ENCODE assay signal across 11 cellular contexts in genomic region chr1:39646232-39647081, GRCh38. TPM values are rescaled to one million over a fixed set of nuclear protein-coding genes. Genes with fewer than 3 reads are reported as not detected.
A peak's percentile ranks its signal among the peaks of the same experiment; 100 is the strongest.
DNase-seq lines count a peak whose midpoint lies in the region; ATAC-seq and TF ChIP-seq lines count a peak whose summit lies in the region.
"Had no signal": no experiment of that assay in that cellular context is flagged by ENCODE, and none has a peak within 500 bp of the region (broad histone marks: within the 10 kb centered on the region; RNA-seq: fewer than 3 reads in every experiment).

No MANE protein-coding gene starts in this region.

- ATAC-seq in GM18870 (IDR thresholded peaks at IDR 0.05; ENCODE audit: unreplicated experiment), result no peak
- ATAC-seq: stimulated activated effector memory CD8-positive, alpha-beta T cell treated with anti-CD3 and anti-CD28 coated beads, Interleukin-12 subunit alpha, Interleukin-12 subunit beta, amount 100 ng/mL, for 72 hours had no signal

- no peak overlapping the region for H2AFZ ChIP-seq in SK-N-SH (ENCODE audit: low read depth)

- CTCF ChIA-PET in SK-N-SH (lab: Yijun Ruan, JAX), result interaction anchor here (0.8 to 15.4 kb wide), 9 partner anchors 11 to 72 kb away, joined by 3 to 459 read pairs (median 5); partner anchors contain the start of gene NT5C1A

- H3K27ac ChIP-seq in SK-N-SH (ENCODE audit: low read depth in 2 of 2, low read length in 1 of 2), result peak overlapping the region in 1 of 2 experiments; percentile 72; a peak in 2 of 4 replicates

- no peak for TF ChIP-seq CTCF in SK-N-SH (IDR thresholded peaks at IDR 0.05)

- no peak overlapping the region for H3K9ac ChIP-seq in SK-N-SH

- POLR2A ChIA-PET in SK-N-SH (lab: Yijun Ruan, JAX), result interaction anchor here (0.8 to 1.6 kb wide), 6 partner anchors 9 to 25 kb away, joined by 3 to 8 read pairs (median 5); partner anchors contain the start of gene NT5C1A

- WGBS in SK-N-SH (ENCODE audit: low lambda C conversion rate), result 48% methylated on average over 9 of the region's 12 CpGs

- no peaks in the 10 kb centered on the region for H3K27me3 ChIP-seq in SK-N-SH (ENCODE audit: insufficient read depth)

- H3K4me3 ChIP-seq in SK-N-SH (ENCODE audit: low read depth in 2 of 2, low read length in 1 of 2), result no peak overlapping the region

- H3K4me1 ChIP-seq in SK-N-SH (ENCODE audit: control insufficient read depth in 1 of 2, insufficient read depth in 2 of 2, low read depth in 1 of 2, low read length in 1 of 2), result peaks cover 4 to 40% of the 10 kb centered on the region in 2 experiments; a peak in 2 of 4 replicates

- intact Hi-C loops in cardiac septum (cut with DNase I), result loop anchor here (2.0 kb wide), 1 partner anchor 22 kb away; no protein-coding TSS in a partner anchor

- 0 out of 2 replicates have a peak, but pooled peaks have one; percentile 4 for TF ChIP-seq RAD21 in SK-N-SH (IDR thresholded peaks at IDR 0.05; ENCODE audit: low read length)

- no peaks in the 10 kb centered on the region for H4K20me1 ChIP-seq in SK-N-SH (ENCODE audit: insufficient read depth)

- DNase-seq in EH (ENCODE audit: low read depth) (peak; percentile 95), SK-N-SH (peak; percentile 82), cardiac septum (ENCODE audit: low spot score) (peak; percentile 90), retina (peak; percentile 90), SIG-M5 treated with dmso at 0.1 percent for 504 hours (lab: John Stamatoyannopoulos, UW; ENCODE audit: unreplicated experiment) (no peak), GM19238 (ENCODE audit: insufficient read length, low spot score) (no peak), hippocampal formation (lab: John Stamatoyannopoulos, UW) (no peak)
- DNase-seq: NCI-H526 had no signal

- H3F3A ChIP-seq in SK-N-SH (replicated peaks; ENCODE audit: insufficient read depth), result peaks cover 8% of the 10 kb centered on the region

- no peaks in the 10 kb centered on the region for H3K36me3 ChIP-seq in SK-N-SH (replicated peaks in 1 of 2; ENCODE audit: control insufficient read depth in 1 of 2, insufficient read depth in 2 of 2, low read length in 1 of 2)

- no peaks in the 10 kb centered on the region for H3K79me2 ChIP-seq in SK-N-SH (ENCODE audit: insufficient read depth)

- 0 out of 4 replicates have a peak, but pooled peaks of 1 of the 2 experiments have one; percentile 10 for TF ChIP-seq EP300 in SK-N-SH (IDR thresholded peaks at IDR 0.05; ENCODE audit: borderline replicate concordance in 1 of 2, low read depth in 1 of 2, low read length in 1 of 2)

- H3K9me3 ChIP-seq in SK-N-SH, result no peaks in the 10 kb centered on the region

- H3K9me2 ChIP-seq in SK-N-SH, result no peaks in the 10 kb centered on the region

- H3K4me2 ChIP-seq in SK-N-SH, result no peak overlapping the region

TF ChIP-seq in SK-N-SH, 30 proteins besides CTCF, POLR2A, EP300 and RAD21:
- TF ChIP-seq RCOR1 (IDR thresholded peaks at IDR 0.05; ENCODE audit: low read length) (peak; percentile 99), IRF3 (IDR thresholded peaks at IDR 0.05; ENCODE audit: low read depth, low read length) (no peak), JUND (IDR thresholded peaks at IDR 0.05) (no peak), TCF12 (IDR thresholded peaks at IDR 0.05) (peak; percentile 47), FOXJ3 (CRISPR knock-in tag; IDR thresholded peaks at IDR 0.05) (no peak), CHD2 (IDR thresholded peaks at IDR 0.05; ENCODE audit: low read length, partially characterized antibody) (peak; percentile 88)
- TF ChIP-seq, protein P1, sequence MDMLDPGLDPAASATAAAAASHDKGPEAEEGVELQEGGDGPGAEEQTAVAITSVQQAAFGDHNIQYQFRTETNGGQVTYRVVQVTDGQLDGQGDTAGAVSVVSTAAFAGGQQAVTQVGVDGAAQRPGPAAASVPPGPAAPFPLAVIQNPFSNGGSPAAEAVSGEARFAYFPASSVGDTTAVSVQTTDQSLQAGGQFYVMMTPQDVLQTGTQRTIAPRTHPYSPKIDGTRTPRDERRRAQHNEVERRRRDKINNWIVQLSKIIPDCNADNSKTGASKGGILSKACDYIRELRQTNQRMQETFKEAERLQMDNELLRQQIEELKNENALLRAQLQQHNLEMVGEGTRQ (IDR thresholded peaks at IDR 0.05; ENCODE audit: borderline replicate concordance, low read depth, low read length), result no peak
TF ChIP-seq in SK-N-SH: peak in this region for 3.

RNA-seq across cellular contexts. Expression of gene HEYL, which starts 7.0 kb away (rescaled TPM):
- polyA plus RNA-seq in SK-N-SH (2012; rRNA removed), result not detected in 2 replicates
- polyA plus RNA-seq in SK-N-SH (2012; cell fraction: cytosol; rRNA removed), result not detected in 2 replicates
- polyA plus RNA-seq in SK-N-SH (2012; cell fraction: nucleus; rRNA removed), result not detected in 2 replicates
- 20.5 TPM for total RNA-seq in cardiac septum
- total RNA-seq: lung microvascular endothelial cell had no signal

RNA-seq across cellular contexts. Expression of gene NT5C1A, which starts 25.4 kb away (rescaled TPM):
- 0.12 and 0.73 TPM in 2 replicates for polyA plus RNA-seq in SK-N-SH (2012; rRNA removed)
- 0.26 and 0.60 TPM in 2 replicates for polyA plus RNA-seq in SK-N-SH (2012; cell fraction: cytosol; rRNA removed)
- 0.13 and 1.6 TPM in 2 replicates for polyA plus RNA-seq in SK-N-SH (2012; cell fraction: nucleus; rRNA removed)
- total RNA-seq in cardiac septum, result 25.0 TPM
- total RNA-seq: lung microvascular endothelial cell had no signal

RNA-seq across cellular contexts. Expression of gene HPCAL4, which starts 44.8 kb away (rescaled TPM):
- 0.15 and 0.55 TPM in 2 replicates for polyA plus RNA-seq in SK-N-SH (2012; rRNA removed)
- 0.33 and 0.90 TPM in 2 replicates for polyA plus RNA-seq in SK-N-SH (2012; cell fraction: cytosol; rRNA removed)
- polyA plus RNA-seq in SK-N-SH (2012; cell fraction: nucleus; rRNA removed), result 0.15 and 0.21 TPM in 2 replicates
- total RNA-seq in cardiac septum, result 0.05 TPM
- total RNA-seq: lung microvascular endothelial cell had no signal

Comparison
In these comparisons a context has a peak if more than half of its experiments do, and no peak if none do; other contexts are left out.
1. DNase-seq: peak in EH (single experiment), SK-N-SH (single experiment), cardiac septum (single experiment) and retina (single experiment); none in SIG-M5 treated with dmso at 0.1 percent for 504 hours (single experiment), GM19238 (single experiment) and hippocampal formation (0 of 2).